1 cellular context compared by ENCODE assay signal in the genomic region with DNA sequence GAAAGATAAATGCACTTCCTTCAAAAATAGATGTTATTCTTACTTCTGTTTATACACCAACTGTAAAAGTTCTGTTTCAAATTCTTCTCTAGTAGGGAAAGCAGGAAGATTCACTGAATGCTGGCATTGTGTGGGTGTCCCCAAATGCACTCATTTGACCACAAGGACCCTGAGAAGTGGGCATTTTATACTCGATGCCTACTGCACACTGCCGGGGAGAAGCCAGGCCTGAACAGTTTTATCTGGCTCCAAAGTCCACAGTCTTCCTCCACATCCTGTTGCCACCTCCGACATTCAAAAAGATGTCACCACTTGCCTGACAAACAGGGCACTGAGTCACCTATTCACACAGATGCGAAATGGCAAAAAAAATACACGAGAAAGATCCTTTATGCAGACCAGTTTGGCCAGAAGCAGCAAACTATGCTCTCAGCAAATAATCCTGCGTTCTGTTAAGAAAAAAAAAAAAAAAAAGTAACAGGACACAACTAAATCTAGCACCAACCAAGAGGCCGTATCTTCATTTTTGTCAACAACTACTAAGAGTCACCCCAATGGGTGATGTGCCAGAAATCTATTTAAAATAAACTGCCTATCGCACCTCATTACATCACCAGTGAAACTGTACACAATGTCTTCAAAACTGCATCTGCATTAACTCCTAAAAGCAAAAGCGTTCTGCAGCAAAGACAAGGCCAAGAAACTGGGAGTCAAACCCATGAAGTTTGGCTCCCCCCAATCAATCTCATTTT.
TF ChIP-seq lines count a peak whose summit lies in the region.

No MANE protein-coding gene starts in this region.

TF ChIP-seq in K562, 482 proteins besides CTCF, POLR2A, EP300 and RAD21 (continues in another document):
- TF ChIP-seq, protein P1, sequence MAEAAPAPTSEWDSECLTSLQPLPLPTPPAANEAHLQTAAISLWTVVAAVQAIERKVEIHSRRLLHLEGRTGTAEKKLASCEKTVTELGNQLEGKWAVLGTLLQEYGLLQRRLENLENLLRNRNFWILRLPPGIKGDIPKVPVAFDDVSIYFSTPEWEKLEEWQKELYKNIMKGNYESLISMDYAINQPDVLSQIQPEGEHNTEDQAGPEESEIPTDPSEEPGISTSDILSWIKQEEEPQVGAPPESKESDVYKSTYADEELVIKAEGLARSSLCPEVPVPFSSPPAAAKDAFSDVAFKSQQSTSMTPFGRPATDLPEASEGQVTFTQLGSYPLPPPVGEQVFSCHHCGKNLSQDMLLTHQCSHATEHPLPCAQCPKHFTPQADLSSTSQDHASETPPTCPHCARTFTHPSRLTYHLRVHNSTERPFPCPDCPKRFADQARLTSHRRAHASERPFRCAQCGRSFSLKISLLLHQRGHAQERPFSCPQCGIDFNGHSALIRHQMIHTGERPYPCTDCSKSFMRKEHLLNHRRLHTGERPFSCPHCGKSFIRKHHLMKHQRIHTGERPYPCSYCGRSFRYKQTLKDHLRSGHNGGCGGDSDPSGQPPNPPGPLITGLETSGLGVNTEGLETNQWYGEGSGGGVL (CRISPR knock-in tag; IDR thresholded peaks at IDR 0.05) = no peak
- no peak for TF ChIP-seq MYNN (IDR thresholded peaks at IDR 0.05)
- no peak for TF ChIP-seq MYNN (CRISPR knock-in tag; IDR thresholded peaks at IDR 0.05)
- TF ChIP-seq, protein P2, sequence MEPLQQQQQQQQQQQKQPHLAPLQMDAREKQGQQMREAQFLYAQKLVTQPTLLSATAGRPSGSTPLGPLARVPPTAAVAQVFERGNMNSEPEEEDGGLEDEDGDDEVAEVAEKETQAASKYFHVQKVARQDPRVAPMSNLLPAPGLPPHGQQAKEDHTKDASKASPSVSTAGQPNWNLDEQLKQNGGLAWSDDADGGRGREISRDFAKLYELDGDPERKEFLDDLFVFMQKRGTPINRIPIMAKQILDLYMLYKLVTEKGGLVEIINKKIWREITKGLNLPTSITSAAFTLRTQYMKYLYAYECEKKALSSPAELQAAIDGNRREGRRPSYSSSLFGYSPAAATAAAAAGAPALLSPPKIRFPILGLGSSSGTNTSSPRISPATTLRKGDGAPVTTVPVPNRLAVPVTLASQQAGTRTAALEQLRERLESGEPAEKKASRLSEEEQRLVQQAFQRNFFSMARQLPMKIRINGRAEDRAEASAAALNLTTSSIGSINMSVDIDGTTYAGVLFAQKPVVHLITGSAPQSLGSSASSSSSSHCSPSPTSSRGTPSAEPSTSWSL (CRISPR knock-in tag; IDR thresholded peaks at IDR 0.05; ENCODE audit: borderline replicate concordance) = no peak
- TF ChIP-seq ZNF224 (CRISPR knock-in tag; IDR thresholded peaks at IDR 0.05) = no peak
- TF ChIP-seq KAT7 (CRISPR knock-in tag; IDR thresholded peaks at IDR 0.05; ENCODE audit: borderline replicate concordance) = no peak
- peak; percentile 60 for TF ChIP-seq ZFX (CRISPR knock-in tag; IDR thresholded peaks at IDR 0.05)
- TF ChIP-seq SMARCE1 (IDR thresholded peaks at IDR 0.05) = 0 out of 2 replicates have a peak, but pooled peaks have one; percentile 29
- TF ChIP-seq HOXB6 (CRISPR knock-in tag; IDR thresholded peaks at IDR 0.05; ENCODE audit: borderline replicate concordance) = no peak
- TF ChIP-seq, protein P3, sequence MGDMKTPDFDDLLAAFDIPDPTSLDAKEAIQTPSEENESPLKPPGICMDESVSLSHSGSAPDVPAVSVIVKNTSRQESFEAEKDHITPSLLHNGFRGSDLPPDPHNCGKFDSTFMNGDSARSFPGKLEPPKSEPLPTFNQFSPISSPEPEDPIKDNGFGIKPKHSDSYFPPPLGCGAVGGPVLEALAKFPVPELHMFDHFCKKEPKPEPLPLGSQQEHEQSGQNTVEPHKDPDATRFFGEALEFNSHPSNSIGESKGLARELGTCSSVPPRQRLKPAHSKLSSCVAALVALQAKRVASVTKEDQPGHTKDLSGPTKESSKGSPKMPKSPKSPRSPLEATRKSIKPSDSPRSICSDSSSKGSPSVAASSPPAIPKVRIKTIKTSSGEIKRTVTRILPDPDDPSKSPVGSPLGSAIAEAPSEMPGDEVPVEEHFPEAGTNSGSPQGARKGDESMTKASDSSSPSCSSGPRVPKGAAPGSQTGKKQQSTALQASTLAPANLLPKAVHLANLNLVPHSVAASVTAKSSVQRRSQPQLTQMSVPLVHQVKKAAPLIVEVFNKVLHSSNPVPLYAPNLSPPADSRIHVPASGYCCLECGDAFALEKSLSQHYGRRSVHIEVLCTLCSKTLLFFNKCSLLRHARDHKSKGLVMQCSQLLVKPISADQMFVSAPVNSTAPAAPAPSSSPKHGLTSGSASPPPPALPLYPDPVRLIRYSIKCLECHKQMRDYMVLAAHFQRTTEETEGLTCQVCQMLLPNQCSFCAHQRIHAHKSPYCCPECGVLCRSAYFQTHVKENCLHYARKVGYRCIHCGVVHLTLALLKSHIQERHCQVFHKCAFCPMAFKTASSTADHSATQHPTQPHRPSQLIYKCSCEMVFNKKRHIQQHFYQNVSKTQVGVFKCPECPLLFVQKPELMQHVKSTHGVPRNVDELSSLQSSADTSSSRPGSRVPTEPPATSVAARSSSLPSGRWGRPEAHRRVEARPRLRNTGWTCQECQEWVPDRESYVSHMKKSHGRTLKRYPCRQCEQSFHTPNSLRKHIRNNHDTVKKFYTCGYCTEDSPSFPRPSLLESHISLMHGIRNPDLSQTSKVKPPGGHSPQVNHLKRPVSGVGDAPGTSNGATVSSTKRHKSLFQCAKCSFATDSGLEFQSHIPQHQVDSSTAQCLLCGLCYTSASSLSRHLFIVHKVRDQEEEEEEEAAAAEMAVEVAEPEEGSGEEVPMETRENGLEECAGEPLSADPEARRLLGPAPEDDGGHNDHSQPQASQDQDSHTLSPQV (IDR thresholded peaks at IDR 0.05) = peak; percentile 6; the same call in 1 of the 2 replicates
- TF ChIP-seq EGR1 (conservative IDR thresholded peaks at IDR 0.05) = no peak
- TF ChIP-seq, protein P4, sequence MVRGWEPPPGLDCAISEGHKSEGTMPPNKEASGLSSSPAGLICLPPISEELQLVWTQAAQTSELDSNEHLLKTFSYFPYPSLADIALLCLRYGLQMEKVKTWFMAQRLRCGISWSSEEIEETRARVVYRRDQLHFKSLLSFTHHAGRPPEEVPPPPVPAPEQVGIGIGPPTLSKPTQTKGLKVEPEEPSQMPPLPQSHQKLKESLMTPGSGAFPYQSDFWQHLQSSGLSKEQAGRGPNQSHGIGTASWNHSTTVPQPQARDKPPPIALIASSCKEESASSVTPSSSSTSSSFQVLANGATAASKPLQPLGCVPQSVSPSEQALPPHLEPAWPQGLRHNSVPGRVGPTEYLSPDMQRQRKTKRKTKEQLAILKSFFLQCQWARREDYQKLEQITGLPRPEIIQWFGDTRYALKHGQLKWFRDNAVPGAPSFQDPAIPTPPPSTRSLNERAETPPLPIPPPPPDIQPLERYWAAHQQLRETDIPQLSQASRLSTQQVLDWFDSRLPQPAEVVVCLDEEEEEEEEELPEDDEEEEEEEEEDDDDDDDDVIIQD (CRISPR knock-in tag; IDR thresholded peaks at IDR 0.05) = no peak
- TF ChIP-seq, protein P5, sequence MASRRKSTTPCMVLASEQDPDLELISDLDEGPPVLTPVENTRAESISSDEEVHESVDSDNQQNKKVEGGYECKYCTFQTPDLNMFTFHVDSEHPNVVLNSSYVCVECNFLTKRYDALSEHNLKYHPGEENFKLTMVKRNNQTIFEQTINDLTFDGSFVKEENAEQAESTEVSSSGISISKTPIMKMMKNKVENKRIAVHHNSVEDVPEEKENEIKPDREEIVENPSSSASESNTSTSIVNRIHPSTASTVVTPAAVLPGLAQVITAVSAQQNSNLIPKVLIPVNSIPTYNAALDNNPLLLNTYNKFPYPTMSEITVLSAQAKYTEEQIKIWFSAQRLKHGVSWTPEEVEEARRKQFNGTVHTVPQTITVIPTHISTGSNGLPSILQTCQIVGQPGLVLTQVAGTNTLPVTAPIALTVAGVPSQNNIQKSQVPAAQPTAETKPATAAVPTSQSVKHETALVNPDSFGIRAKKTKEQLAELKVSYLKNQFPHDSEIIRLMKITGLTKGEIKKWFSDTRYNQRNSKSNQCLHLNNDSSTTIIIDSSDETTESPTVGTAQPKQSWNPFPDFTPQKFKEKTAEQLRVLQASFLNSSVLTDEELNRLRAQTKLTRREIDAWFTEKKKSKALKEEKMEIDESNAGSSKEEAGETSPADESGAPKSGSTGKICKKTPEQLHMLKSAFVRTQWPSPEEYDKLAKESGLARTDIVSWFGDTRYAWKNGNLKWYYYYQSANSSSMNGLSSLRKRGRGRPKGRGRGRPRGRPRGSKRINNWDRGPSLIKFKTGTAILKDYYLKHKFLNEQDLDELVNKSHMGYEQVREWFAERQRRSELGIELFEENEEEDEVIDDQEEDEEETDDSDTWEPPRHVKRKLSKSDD (conservative IDR thresholded peaks at IDR 0.05; ENCODE audit: low read length) = no peak
- TF ChIP-seq C11orf30 (IDR thresholded peaks at IDR 0.05; ENCODE audit: low read depth) = 0 out of 2 replicates have a peak, but pooled peaks have one; percentile 2
- TF ChIP-seq SP2 (IDR thresholded peaks at IDR 0.05; ENCODE audit: extremely low read depth, low read depth, low read length, poor library complexity, severe bottlenecking) = no peak
- TF ChIP-seq, protein P6, sequence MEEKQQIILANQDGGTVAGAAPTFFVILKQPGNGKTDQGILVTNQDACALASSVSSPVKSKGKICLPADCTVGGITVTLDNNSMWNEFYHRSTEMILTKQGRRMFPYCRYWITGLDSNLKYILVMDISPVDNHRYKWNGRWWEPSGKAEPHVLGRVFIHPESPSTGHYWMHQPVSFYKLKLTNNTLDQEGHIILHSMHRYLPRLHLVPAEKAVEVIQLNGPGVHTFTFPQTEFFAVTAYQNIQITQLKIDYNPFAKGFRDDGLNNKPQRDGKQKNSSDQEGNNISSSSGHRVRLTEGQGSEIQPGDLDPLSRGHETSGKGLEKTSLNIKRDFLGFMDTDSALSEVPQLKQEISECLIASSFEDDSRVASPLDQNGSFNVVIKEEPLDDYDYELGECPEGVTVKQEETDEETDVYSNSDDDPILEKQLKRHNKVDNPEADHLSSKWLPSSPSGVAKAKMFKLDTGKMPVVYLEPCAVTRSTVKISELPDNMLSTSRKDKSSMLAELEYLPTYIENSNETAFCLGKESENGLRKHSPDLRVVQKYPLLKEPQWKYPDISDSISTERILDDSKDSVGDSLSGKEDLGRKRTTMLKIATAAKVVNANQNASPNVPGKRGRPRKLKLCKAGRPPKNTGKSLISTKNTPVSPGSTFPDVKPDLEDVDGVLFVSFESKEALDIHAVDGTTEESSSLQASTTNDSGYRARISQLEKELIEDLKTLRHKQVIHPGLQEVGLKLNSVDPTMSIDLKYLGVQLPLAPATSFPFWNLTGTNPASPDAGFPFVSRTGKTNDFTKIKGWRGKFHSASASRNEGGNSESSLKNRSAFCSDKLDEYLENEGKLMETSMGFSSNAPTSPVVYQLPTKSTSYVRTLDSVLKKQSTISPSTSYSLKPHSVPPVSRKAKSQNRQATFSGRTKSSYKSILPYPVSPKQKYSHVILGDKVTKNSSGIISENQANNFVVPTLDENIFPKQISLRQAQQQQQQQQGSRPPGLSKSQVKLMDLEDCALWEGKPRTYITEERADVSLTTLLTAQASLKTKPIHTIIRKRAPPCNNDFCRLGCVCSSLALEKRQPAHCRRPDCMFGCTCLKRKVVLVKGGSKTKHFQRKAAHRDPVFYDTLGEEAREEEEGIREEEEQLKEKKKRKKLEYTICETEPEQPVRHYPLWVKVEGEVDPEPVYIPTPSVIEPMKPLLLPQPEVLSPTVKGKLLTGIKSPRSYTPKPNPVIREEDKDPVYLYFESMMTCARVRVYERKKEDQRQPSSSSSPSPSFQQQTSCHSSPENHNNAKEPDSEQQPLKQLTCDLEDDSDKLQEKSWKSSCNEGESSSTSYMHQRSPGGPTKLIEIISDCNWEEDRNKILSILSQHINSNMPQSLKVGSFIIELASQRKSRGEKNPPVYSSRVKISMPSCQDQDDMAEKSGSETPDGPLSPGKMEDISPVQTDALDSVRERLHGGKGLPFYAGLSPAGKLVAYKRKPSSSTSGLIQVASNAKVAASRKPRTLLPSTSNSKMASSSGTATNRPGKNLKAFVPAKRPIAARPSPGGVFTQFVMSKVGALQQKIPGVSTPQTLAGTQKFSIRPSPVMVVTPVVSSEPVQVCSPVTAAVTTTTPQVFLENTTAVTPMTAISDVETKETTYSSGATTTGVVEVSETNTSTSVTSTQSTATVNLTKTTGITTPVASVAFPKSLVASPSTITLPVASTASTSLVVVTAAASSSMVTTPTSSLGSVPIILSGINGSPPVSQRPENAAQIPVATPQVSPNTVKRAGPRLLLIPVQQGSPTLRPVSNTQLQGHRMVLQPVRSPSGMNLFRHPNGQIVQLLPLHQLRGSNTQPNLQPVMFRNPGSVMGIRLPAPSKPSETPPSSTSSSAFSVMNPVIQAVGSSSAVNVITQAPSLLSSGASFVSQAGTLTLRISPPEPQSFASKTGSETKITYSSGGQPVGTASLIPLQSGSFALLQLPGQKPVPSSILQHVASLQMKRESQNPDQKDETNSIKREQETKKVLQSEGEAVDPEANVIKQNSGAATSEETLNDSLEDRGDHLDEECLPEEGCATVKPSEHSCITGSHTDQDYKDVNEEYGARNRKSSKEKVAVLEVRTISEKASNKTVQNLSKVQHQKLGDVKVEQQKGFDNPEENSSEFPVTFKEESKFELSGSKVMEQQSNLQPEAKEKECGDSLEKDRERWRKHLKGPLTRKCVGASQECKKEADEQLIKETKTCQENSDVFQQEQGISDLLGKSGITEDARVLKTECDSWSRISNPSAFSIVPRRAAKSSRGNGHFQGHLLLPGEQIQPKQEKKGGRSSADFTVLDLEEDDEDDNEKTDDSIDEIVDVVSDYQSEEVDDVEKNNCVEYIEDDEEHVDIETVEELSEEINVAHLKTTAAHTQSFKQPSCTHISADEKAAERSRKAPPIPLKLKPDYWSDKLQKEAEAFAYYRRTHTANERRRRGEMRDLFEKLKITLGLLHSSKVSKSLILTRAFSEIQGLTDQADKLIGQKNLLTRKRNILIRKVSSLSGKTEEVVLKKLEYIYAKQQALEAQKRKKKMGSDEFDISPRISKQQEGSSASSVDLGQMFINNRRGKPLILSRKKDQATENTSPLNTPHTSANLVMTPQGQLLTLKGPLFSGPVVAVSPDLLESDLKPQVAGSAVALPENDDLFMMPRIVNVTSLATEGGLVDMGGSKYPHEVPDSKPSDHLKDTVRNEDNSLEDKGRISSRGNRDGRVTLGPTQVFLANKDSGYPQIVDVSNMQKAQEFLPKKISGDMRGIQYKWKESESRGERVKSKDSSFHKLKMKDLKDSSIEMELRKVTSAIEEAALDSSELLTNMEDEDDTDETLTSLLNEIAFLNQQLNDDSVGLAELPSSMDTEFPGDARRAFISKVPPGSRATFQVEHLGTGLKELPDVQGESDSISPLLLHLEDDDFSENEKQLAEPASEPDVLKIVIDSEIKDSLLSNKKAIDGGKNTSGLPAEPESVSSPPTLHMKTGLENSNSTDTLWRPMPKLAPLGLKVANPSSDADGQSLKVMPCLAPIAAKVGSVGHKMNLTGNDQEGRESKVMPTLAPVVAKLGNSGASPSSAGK (IDR thresholded peaks at IDR 0.05) = no peak
- no peak for TF ChIP-seq MTF1 (CRISPR knock-in tag; IDR thresholded peaks at IDR 0.05; ENCODE audit: borderline replicate concordance)
- 0 out of 2 replicates have a peak, but pooled peaks have one; percentile 14 for TF ChIP-seq POLR2H (tag; IDR thresholded peaks at IDR 0.05; ENCODE audit: low read depth)
- TF ChIP-seq, protein P7, sequence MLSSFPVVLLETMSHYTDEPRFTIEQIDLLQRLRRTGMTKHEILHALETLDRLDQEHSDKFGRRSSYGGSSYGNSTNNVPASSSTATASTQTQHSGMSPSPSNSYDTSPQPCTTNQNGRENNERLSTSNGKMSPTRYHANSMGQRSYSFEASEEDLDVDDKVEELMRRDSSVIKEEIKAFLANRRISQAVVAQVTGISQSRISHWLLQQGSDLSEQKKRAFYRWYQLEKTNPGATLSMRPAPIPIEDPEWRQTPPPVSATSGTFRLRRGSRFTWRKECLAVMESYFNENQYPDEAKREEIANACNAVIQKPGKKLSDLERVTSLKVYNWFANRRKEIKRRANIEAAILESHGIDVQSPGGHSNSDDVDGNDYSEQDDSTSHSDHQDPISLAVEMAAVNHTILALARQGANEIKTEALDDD (IDR thresholded peaks at IDR 0.05) = no peak
- no peak for TF ChIP-seq FIP1L1 (IDR thresholded peaks at IDR 0.05; ENCODE audit: low read depth, low read length, poor library complexity, severe bottlenecking)
- TF ChIP-seq ZNF217 (CRISPR knock-in tag; IDR thresholded peaks at IDR 0.05) = no peak
